Comparison of ENCODE assay signal across 8 cellular contexts in the genomic region with DNA sequence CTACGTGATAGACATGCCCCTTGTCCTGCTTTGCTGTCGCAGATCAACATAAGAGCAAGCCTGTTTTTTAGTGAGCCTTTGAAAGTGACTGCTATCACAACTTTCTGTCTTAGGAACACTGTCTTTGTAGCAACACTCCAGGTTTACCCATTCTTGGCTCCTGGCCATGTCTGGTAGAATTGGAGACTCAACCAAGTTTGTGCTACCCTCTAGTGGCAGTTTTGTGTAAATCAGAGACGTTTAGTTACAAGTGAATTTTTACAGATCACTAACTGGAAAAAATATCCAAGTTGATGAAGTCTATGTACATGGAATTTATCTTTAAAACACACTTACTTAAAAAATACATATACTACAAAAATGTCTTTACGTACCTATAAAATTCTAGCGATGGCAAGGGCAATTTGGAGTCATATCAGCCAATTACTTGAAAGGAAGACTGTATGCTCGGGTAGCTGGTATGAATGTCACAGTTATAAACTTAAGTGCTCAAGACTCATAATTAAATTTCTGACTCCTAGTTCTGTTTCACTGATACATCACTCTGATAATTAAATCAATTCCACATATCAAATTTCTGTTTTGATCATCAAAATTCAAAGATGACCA.
DNase-seq lines count a peak whose midpoint lies in the region; ATAC-seq, FAIRE-seq and TF ChIP-seq lines count a peak whose summit lies in the region.

No MANE protein-coding gene starts in this region.

- H3K36me3 ChIP-seq in SK-N-SH (replicated peaks in 1 of 2; ENCODE audit: control insufficient read depth in 1 of 2, insufficient read depth in 2 of 2, low read length in 1 of 2) (no peaks in the 10 kb centered on the region), kidney epithelial cell (ENCODE audit: control insufficient read depth, insufficient read depth, low read length) (no peaks in the 10 kb centered on the region)

- 37% methylated on average over 6 of the region's 6 CpGs for whole genome bisulfite sequencing in SK-N-SH (ENCODE audit: low lambda C conversion rate)

- peaks cover 0 to 2% of the 10 kb centered on the region in 2 experiments; a peak in 1 of 4 replicates for H3K4me1 ChIP-seq in SK-N-SH (ENCODE audit: control insufficient read depth in 1 of 2, insufficient read depth in 2 of 2, low read depth in 1 of 2, low read length in 1 of 2)

- no peak overlapping the region for H3K9ac ChIP-seq in SK-N-SH

- ATAC-seq in HG02763 (IDR thresholded peaks at IDR 0.05; ENCODE audit: unreplicated experiment), result peak; percentile 79

- POLR2A ChIA-PET in AG04450 (lab: Yijun Ruan, JAX) (no interaction called here), SK-N-SH (lab: Yijun Ruan, JAX) (no interaction called here)

- no peaks in the 10 kb centered on the region for H3K27me3 ChIP-seq in AG04450 (ENCODE audit: control insufficient read depth, insufficient read depth, low read length)
- no peaks in the 10 kb centered on the region for H3K27me3 ChIP-seq in SK-N-SH (ENCODE audit: insufficient read depth)
- H3K27me3 ChIP-seq in kidney epithelial cell (ENCODE audit: control insufficient read depth, insufficient read depth, low read length), result no peaks in the 10 kb centered on the region

- no peaks in the 10 kb centered on the region for H3F3A ChIP-seq in SK-N-SH (replicated peaks; ENCODE audit: insufficient read depth)

- peak; percentile 63 for FAIRE-seq in GM12891 (lab: Jason Lieb, UNC)

- DNase-seq in AG04450 (ENCODE audit: low read depth, low spot score) (peak; percentile 69), GM12891 (ENCODE audit: insufficient read length, low spot score) (no peak), NCI-H1105 treated with DMSO at 0.1 percent for 48 hours (lab: John Stamatoyannopoulos, UW) (peak; percentile 82), SK-N-SH (peak; percentile 48), cardiac fibroblast (ENCODE audit: low read depth in 2 of 2) (peak; percentile 90 to 91), kidney epithelial cell (ENCODE audit: low read depth) (peak; percentile 51)
- DNase-seq in stimulated activated CD4-positive, alpha-beta T cell treated with anti-CD3 and anti-CD28 coated beads, TNF-alpha, amount 100 ng/mL, for 48 hours (ENCODE audit: low read depth in 3 of 3), result peak; percentile 4 to 19 (median 12)

- no peak overlapping the region for H3K4me3 ChIP-seq in AG04450 (ENCODE audit: low read depth, low read length)
- H3K4me3 ChIP-seq in SK-N-SH (ENCODE audit: low read depth in 2 of 2, low read length in 1 of 2), result peak overlapping the region in 1 of 2 experiments; percentile 10; a peak in 1 of 4 replicates
- H3K4me3 ChIP-seq in cardiac fibroblast (replicated peaks in 1 of 2; ENCODE audit: low read depth in 2 of 2, low read length in 2 of 2), result no peak overlapping the region
- H3K4me3 ChIP-seq in kidney epithelial cell (ENCODE audit: low read depth, low read length), result no peak overlapping the region

- peak; percentile 95 for TF ChIP-seq RAD21 in SK-N-SH (IDR thresholded peaks at IDR 0.05; ENCODE audit: low read length)

- no peaks in the 10 kb centered on the region for H4K20me1 ChIP-seq in SK-N-SH (ENCODE audit: insufficient read depth)

- no peaks in the 10 kb centered on the region for H3K9me3 ChIP-seq in AG04450 (ENCODE audit: control insufficient read depth, insufficient read depth, low read length)
- H3K9me3 ChIP-seq in SK-N-SH, result no peaks in the 10 kb centered on the region

- CTCF ChIA-PET in AG04450 (lab: Charles Lee) (interaction anchor here (0.7 to 2.3 kb wide), 8 partner anchors 9 to 771 kb away, joined by 3 to 12 read pairs (median 3); partner anchors contain the start of gene RAB32), SK-N-SH (lab: Yijun Ruan, JAX) (interaction anchor here (0.6 to 3.0 kb wide), 20 partner anchors 10 to 771 kb away, joined by 3 to 25 read pairs (median 3); partner anchors contain the start of genes GRM1 and RAB32)

- H3K79me2 ChIP-seq in SK-N-SH (ENCODE audit: insufficient read depth), result no peaks in the 10 kb centered on the region

- no peak overlapping the region for H3K27ac ChIP-seq in AG04450 (ENCODE audit: low read depth, low read length)
- H3K27ac ChIP-seq in SK-N-SH (ENCODE audit: low read depth in 2 of 2, low read length in 1 of 2), result no peak overlapping the region

- TF ChIP-seq EP300 in SK-N-SH (IDR thresholded peaks at IDR 0.05; ENCODE audit: borderline replicate concordance in 1 of 2, low read depth in 1 of 2, low read length in 1 of 2), result 0 out of 4 replicates have a peak, but pooled peaks of 1 of the 2 experiments have one; percentile 11

- no peaks in the 10 kb centered on the region for H3K9me2 ChIP-seq in SK-N-SH

- no peak overlapping the region for H2AFZ ChIP-seq in SK-N-SH (ENCODE audit: low read depth)

- H3K4me2 ChIP-seq in SK-N-SH, result no peak overlapping the region

- no peak for TF ChIP-seq POLR2A in GM12891 (IDR thresholded peaks at IDR 0.05; ENCODE audit: low read depth, low read length)

- TF ChIP-seq CTCF in AG04450 (IDR thresholded peaks at IDR 0.05; ENCODE audit: low read depth, low read length), result peak; percentile 74
- TF ChIP-seq CTCF in SK-N-SH (IDR thresholded peaks at IDR 0.05), result peak; percentile 79
- TF ChIP-seq CTCF in cardiac fibroblast (IDR thresholded peaks at IDR 0.05; ENCODE audit: low read depth, low read length), result peak; percentile 60
- TF ChIP-seq CTCF in kidney epithelial cell (IDR thresholded peaks at IDR 0.05; ENCODE audit: insufficient read depth, low read length, poor library complexity, severe bottlenecking), result peak; percentile 65

TF ChIP-seq in GM12891, 5 proteins besides CTCF, POLR2A, EP300 and RAD21:
- TF ChIP-seq PAX5 (IDR thresholded peaks at IDR 0.05; ENCODE audit: insufficient read depth, low read length, severe bottlenecking) (no peak), POU2F2 (IDR thresholded peaks at IDR 0.05; ENCODE audit: low read depth, low read length) (no peak), TAF1 (IDR thresholded peaks at IDR 0.05; ENCODE audit: low read depth, low read length) (no peak), POLR2AphosphoS5 (IDR thresholded peaks at IDR 0.05; ENCODE audit: low read depth, low read length) (no peak), SPI1 (IDR thresholded peaks at IDR 0.05; ENCODE audit: low read depth, low read length) (no peak)

TF ChIP-seq in SK-N-SH, 30 proteins besides CTCF, POLR2A, EP300 and RAD21:
- no peak for TF ChIP-seq TCF12 (IDR thresholded peaks at IDR 0.05)
- TF ChIP-seq FOXM1 (IDR thresholded peaks at IDR 0.05; ENCODE audit: low read depth), result no peak
- TF ChIP-seq GATA2 (CRISPR knock-in tag; IDR thresholded peaks at IDR 0.05), result no peak
- peak; percentile 71 for TF ChIP-seq SMC3 (IDR thresholded peaks at IDR 0.05; ENCODE audit: low read depth, low read length)
- TF ChIP-seq, protein P1, sequence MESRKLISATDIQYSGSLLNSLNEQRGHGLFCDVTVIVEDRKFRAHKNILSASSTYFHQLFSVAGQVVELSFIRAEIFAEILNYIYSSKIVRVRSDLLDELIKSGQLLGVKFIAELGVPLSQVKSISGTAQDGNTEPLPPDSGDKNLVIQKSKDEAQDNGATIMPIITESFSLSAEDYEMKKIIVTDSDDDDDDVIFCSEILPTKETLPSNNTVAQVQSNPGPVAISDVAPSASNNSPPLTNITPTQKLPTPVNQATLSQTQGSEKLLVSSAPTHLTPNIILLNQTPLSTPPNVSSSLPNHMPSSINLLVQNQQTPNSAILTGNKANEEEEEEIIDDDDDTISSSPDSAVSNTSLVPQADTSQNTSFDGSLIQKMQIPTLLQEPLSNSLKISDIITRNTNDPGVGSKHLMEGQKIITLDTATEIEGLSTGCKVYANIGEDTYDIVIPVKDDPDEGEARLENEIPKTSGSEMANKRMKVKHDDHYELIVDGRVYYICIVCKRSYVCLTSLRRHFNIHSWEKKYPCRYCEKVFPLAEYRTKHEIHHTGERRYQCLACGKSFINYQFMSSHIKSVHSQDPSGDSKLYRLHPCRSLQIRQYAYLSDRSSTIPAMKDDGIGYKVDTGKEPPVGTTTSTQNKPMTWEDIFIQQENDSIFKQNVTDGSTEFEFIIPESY (IDR thresholded peaks at IDR 0.05; ENCODE audit: borderline replicate concordance, low read depth), result no peak
- TF ChIP-seq SIN3A (IDR thresholded peaks at IDR 0.05; ENCODE audit: borderline replicate concordance, low read depth, low read length), result no peak
- TF ChIP-seq NFIC (IDR thresholded peaks at IDR 0.05; ENCODE audit: borderline replicate concordance), result peak; percentile 89
- TF ChIP-seq RCOR1 (IDR thresholded peaks at IDR 0.05; ENCODE audit: low read length), result no peak
- TF ChIP-seq, protein P2, sequence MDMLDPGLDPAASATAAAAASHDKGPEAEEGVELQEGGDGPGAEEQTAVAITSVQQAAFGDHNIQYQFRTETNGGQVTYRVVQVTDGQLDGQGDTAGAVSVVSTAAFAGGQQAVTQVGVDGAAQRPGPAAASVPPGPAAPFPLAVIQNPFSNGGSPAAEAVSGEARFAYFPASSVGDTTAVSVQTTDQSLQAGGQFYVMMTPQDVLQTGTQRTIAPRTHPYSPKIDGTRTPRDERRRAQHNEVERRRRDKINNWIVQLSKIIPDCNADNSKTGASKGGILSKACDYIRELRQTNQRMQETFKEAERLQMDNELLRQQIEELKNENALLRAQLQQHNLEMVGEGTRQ (IDR thresholded peaks at IDR 0.05; ENCODE audit: borderline replicate concordance, low read depth, low read length), result no peak
TF ChIP-seq in SK-N-SH: peak in this region for 2.
